In genomic region chr6:166382500-166382932, GRCh38 we compare ENCODE assay signal across 8 cellular contexts. TPM values are rescaled to one million over a fixed set of nuclear protein-coding genes. Genes with fewer than 3 reads are reported as not detected.
A peak's percentile ranks its signal among the peaks of the same experiment; 100 is the strongest.
DNase-seq lines count a peak whose midpoint lies in the region; TF ChIP-seq lines count a peak whose summit lies in the region.

No MANE protein-coding gene starts in this region.

- WGBS in GM23248 (ENCODE audit: low coverage in 1 of 2, low lambda C conversion rate in 2 of 2, missing lambda C conversion rate in 2 of 2), 2 experiments, result 3% methylated on average over 17 to 28 of the region's 46 CpGs
- no CpG with 5 or more reads among the region's 46 CpGs for WGBS in trophoblast cell (ENCODE audit: extremely low coverage, insufficient coverage, insufficient read length)

- H2BK5ac ChIP-seq in trophoblast cell (ENCODE audit: low read depth, low read length, poor library complexity), result no peak overlapping the region

- H3K18ac ChIP-seq in trophoblast cell (ENCODE audit: low read length), result no peak overlapping the region

- no peak overlapping the region for H3K23ac ChIP-seq in trophoblast cell (ENCODE audit: low read length)

- H3K27me3 Mint-ChIP-seq in CD4-positive, alpha-beta memory T cell, result no peaks in the 10 kb centered on the region

- H3F3A ChIP-seq in GM23248 (ENCODE audit: insufficient read depth), result peaks cover 13% of the 10 kb centered on the region

- H2BK120ac ChIP-seq in trophoblast cell (ENCODE audit: insufficient read depth, low read length, poor library complexity), result no peak overlapping the region

- CTCF ChIA-PET in CD4-positive, alpha-beta memory T cell (lab: Charles Lee; ENCODE audit: partially characterized antibody), result no interaction called here

- H3K4ac ChIP-seq in trophoblast cell (ENCODE audit: low read depth, low read length), result no peak overlapping the region

- H3K79me1 ChIP-seq in trophoblast cell (ENCODE audit: low read length), result peaks cover 2% of the 10 kb centered on the region

- no peak for TF ChIP-seq CTCF in fibroblast of lung (conservative IDR thresholded peaks at IDR 0.05 in 1 of 2, IDR thresholded peaks at IDR 0.05 in 1 of 2; ENCODE audit: low read depth in 1 of 2, low read length in 2 of 2)

- peak overlapping the region; percentile 37 to 63 for H3K4me3 ChIP-seq in CD4-positive, alpha-beta memory T cell (ENCODE audit: low read length in 2 of 2)
- peak overlapping the region; percentile 79 for H3K4me3 ChIP-seq in GM23248
- peak overlapping the region; percentile 93 for H3K4me3 ChIP-seq in SK-N-MC
- H3K4me3 ChIP-seq in fibroblast of lung (replicated peaks in 1 of 4; ENCODE audit: control extremely low read depth in 1 of 4, insufficient read depth in 1 of 4, low read depth in 3 of 4, low read length in 4 of 4), result peak overlapping the region; percentile 31 to 85 (median 72)
- H3K4me3 ChIP-seq in trophoblast cell (ENCODE audit: low read depth, low read length), result peak overlapping the region; percentile 75

- H3K27me3 ChIP-seq in CD4-positive, alpha-beta memory T cell (ENCODE audit: insufficient read depth, low read length), result no peaks in the 10 kb centered on the region
- H3K27me3 ChIP-seq in GM23248 (replicated peaks; ENCODE audit: insufficient read depth) (no peaks in the 10 kb centered on the region), fibroblast of lung (ENCODE audit: control insufficient read depth, insufficient read depth, low read length) (no peaks in the 10 kb centered on the region), trophoblast cell (ENCODE audit: insufficient read depth, low read length) (no peaks in the 10 kb centered on the region)

- peak overlapping the region; percentile 11 for H3K14ac ChIP-seq in trophoblast cell (ENCODE audit: low read length)

- peak overlapping the region; percentile 81 for H2AFZ ChIP-seq in GM23248
- peak overlapping the region; percentile 90 for H2AFZ ChIP-seq in fibroblast of lung (ENCODE audit: low read length)
- peak overlapping the region; percentile 53 for H2AFZ ChIP-seq in trophoblast cell (ENCODE audit: insufficient read depth, low read length, poor library complexity)

- H3K4me3 Mint-ChIP-seq in CD4-positive, alpha-beta memory T cell, result peak overlapping the region; percentile 87 to 96 (median 93)

- DNase-seq in CD4-positive, alpha-beta memory T cell, result no peak
- no peak for DNase-seq in GM23248
- no peak for DNase-seq in SK-N-MC (ENCODE audit: low read depth, low spot score)
- DNase-seq in fibroblast of lung (ENCODE audit: low read depth in 2 of 2), result no peak
- no peak for DNase-seq in trophoblast cell
- DNase-seq in mesenteric fat pad (ENCODE audit: low spot score), result no peak
- no peak for DNase-seq in NCI-H748 treated with DMSO at 0.1 percent for 48 hours (lab: John Stamatoyannopoulos, UW)
- no peak for DNase-seq in medulla oblongata (ENCODE audit: extremely low spot score)

- peak overlapping the region; percentile 30 for H4K8ac ChIP-seq in trophoblast cell (ENCODE audit: low read depth, low read length)

- no peaks in the 10 kb centered on the region for H4K20me1 ChIP-seq in GM23248 (ENCODE audit: insufficient read depth)
- H4K20me1 ChIP-seq in fibroblast of lung (ENCODE audit: control insufficient read depth, extremely low read depth, insufficient read depth, low read length), result no peaks in the 10 kb centered on the region

- no peaks in the 10 kb centered on the region for H3K36me3 ChIP-seq in CD4-positive, alpha-beta memory T cell (ENCODE audit: insufficient read depth, low read length)
- H3K36me3 ChIP-seq in GM23248 (ENCODE audit: low read depth) (no peaks in the 10 kb centered on the region), SK-N-MC (ENCODE audit: insufficient read depth, low read length) (no peaks in the 10 kb centered on the region), fibroblast of lung (ENCODE audit: control insufficient read depth, insufficient read depth, low read length) (no peaks in the 10 kb centered on the region), trophoblast cell (ENCODE audit: control insufficient read depth in 1 of 2, insufficient read depth in 2 of 2, low read length in 2 of 2) (no peaks in the 10 kb centered on the region)

- peak overlapping the region; percentile 77 for H3K27ac ChIP-seq in CD4-positive, alpha-beta memory T cell (ENCODE audit: low read depth, low read length)
- H3K27ac ChIP-seq in GM23248, result no peak overlapping the region
- H3K27ac ChIP-seq in SK-N-MC, result no peak overlapping the region
- H3K27ac ChIP-seq in fibroblast of lung (ENCODE audit: insufficient read depth, low read length), result peak overlapping the region; percentile 52
- no peak overlapping the region for H3K27ac ChIP-seq in trophoblast cell (ENCODE audit: low read depth, low read length)

- H3K4me1 Mint-ChIP-seq in CD4-positive, alpha-beta memory T cell, result peaks cover 5 to 23% (median 7%) of the 10 kb centered on the region in 4 donors

- peak overlapping the region; percentile 70 for H3K9ac ChIP-seq in GM23248
- H3K9ac ChIP-seq in SK-N-MC (ENCODE audit: insufficient read length), result peak overlapping the region; percentile 84
- peak overlapping the region; percentile 66 for H3K9ac ChIP-seq in fibroblast of lung (ENCODE audit: insufficient read depth, low read length)
- H3K9ac ChIP-seq in trophoblast cell (ENCODE audit: low read length), result no peak overlapping the region

- H4K91ac ChIP-seq in trophoblast cell (ENCODE audit: low read depth, low read length), result no peak overlapping the region

- H3K9me3 Mint-ChIP-seq in CD4-positive, alpha-beta memory T cell, result no peaks in the 10 kb centered on the region

- no peaks in the 10 kb centered on the region for H3K9me3 ChIP-seq in CD4-positive, alpha-beta memory T cell (ENCODE audit: control insufficient read depth in 1 of 2, low read length in 2 of 2)
- H3K9me3 ChIP-seq in GM23248 (ENCODE audit: low read depth), result no peaks in the 10 kb centered on the region
- H3K9me3 ChIP-seq in SK-N-MC (ENCODE audit: low read depth, low read length), result no peaks in the 10 kb centered on the region
- no peaks in the 10 kb centered on the region for H3K9me3 ChIP-seq in fibroblast of lung (ENCODE audit: control insufficient read depth, insufficient read depth, low read depth, low read length)
- H3K9me3 ChIP-seq in trophoblast cell (ENCODE audit: insufficient read depth, low read depth, low read length), result no peaks in the 10 kb centered on the region

- peaks cover 6% of the 10 kb centered on the region for H3K4me1 ChIP-seq in CD4-positive, alpha-beta memory T cell (ENCODE audit: insufficient read depth, low read length)
- 0 out of 2 replicates have a peak, but pooled peaks cover 4% of the 10 kb centered on the region for H3K4me1 ChIP-seq in GM23248 (ENCODE audit: insufficient read depth)
- H3K4me1 ChIP-seq in fibroblast of lung (ENCODE audit: control insufficient read depth, extremely low read depth, insufficient read depth, low read length), result no peaks in the 10 kb centered on the region
- peaks cover 0 to 4% of the 10 kb centered on the region in 2 experiments for H3K4me1 ChIP-seq in trophoblast cell (ENCODE audit: control insufficient read depth in 1 of 2, insufficient read depth in 2 of 2, low read length in 2 of 2)

- H3K36me3 Mint-ChIP-seq in CD4-positive, alpha-beta memory T cell, result peaks cover 0 to 7% of the 10 kb centered on the region in 2 donors

- H2BK12ac ChIP-seq in trophoblast cell (ENCODE audit: low read length), result no peak overlapping the region

- H3K4me2 ChIP-seq in GM23248 (ENCODE audit: unreplicated experiment) (peak overlapping the region; percentile 83), fibroblast of lung (ENCODE audit: extremely low read depth, insufficient read depth, low read length) (peak overlapping the region; percentile 29), trophoblast cell (ENCODE audit: low read length) (peak overlapping the region; percentile 100)

- H3K9me2 ChIP-seq in GM23248 (ENCODE audit: insufficient read depth), result no peaks in the 10 kb centered on the region

- no peak overlapping the region for H2AK5ac ChIP-seq in trophoblast cell (ENCODE audit: low read length)

- H3K79me2 ChIP-seq in GM23248 (ENCODE audit: insufficient read depth), result peaks cover 28% of the 10 kb centered on the region; the same call in 1 of the 2 replicates
- H3K79me2 ChIP-seq in fibroblast of lung (ENCODE audit: control insufficient read depth, insufficient read depth, low read length), result peaks cover 4% of the 10 kb centered on the region
- H3K79me2 ChIP-seq in trophoblast cell (ENCODE audit: control insufficient read depth, insufficient read depth, low read length, poor library complexity), result no peaks in the 10 kb centered on the region

- H4K12ac ChIP-seq in trophoblast cell (ENCODE audit: low read depth, low read length), result no peak overlapping the region

- in situ Hi-C loops in GM23248 (cut with MboI), result no loop called here

- H3K27ac Mint-ChIP-seq in CD4-positive, alpha-beta memory T cell, result peak overlapping the region in 6 of 7 donors; percentile 89 to 97 (median 92)

- intact Hi-C loops in CD4-positive, alpha-beta memory T cell (cut with micrococcal nuclease), result loop anchor here (1.0 to 10.0 kb wide), 3 partner anchors 69 to 208 kb away; no protein-coding TSS in a partner anchor

- POLR2A ChIA-PET in CD4-positive, alpha-beta memory T cell (lab: Charles Lee; ENCODE audit: partially characterized antibody), result interaction anchor here (1.5 to 1.7 kb wide), 2 partner anchors 32 to 49 kb away, joined by 3 to 9 read pairs; no protein-coding TSS in a partner anchor

RNA-seq across cellular contexts. Expression of gene MPC1, which starts 0.2 kb away (rescaled TPM):
- 10 to 100 TPM; 33.1 to 34.7 TPM for total RNA-seq in CD4-positive, alpha-beta memory T cell
- 10 to 100 TPM; 57.2 to 85.0 TPM for polyA plus RNA-seq in CD4-positive, alpha-beta memory T cell
- 41.9 and 55.1 TPM in 2 replicates for total RNA-seq in GM23248 (2014; rRNA removed; shearing (Covaris generic))
- polyA plus RNA-seq in GM23248 (2016; fragmentation: Nextera tagmentation; extraction: Ambion mirVana) (76.1 and 76.2 TPM in 2 replicates), fibroblast of lung (28.7 and 36.7 TPM in 2 replicates)
- total RNA-seq in fibroblast of lung (16.4 and 19.3 TPM in 2 replicates), mesenteric fat pad (49.1 TPM)
- 27.7 and 38.1 TPM in 2 replicates for polyA plus RNA-seq in fibroblast of lung (2012)
- polyA minus RNA-seq in fibroblast of lung (ENCODE audit: low replicate concordance), result 0.85 and 6.0 TPM in 2 replicates
- 37.3 and 39.8 TPM in 2 replicates for polyA plus RNA-seq in trophoblast cell (2013)

RNA-seq across cellular contexts. Expression of gene SFT2D1, which starts 40.2 kb away (rescaled TPM):
- 10 to 100 TPM; 37.5 to 40.3 TPM for total RNA-seq in CD4-positive, alpha-beta memory T cell
- polyA plus RNA-seq in CD4-positive, alpha-beta memory T cell, result 10 to 100 TPM; 37.3 to 70.3 TPM
- 51.4 and 75.4 TPM in 2 replicates for total RNA-seq in GM23248 (2014; rRNA removed; shearing (Covaris generic))
- polyA plus RNA-seq in GM23248 (2016; fragmentation: Nextera tagmentation; extraction: Ambion mirVana), result 103 and 115 TPM in 2 replicates
- 34.2 and 34.8 TPM in 2 replicates for total RNA-seq in fibroblast of lung
- polyA plus RNA-seq in fibroblast of lung, result 66.9 and 86.0 TPM in 2 replicates
- 42.2 and 42.3 TPM in 2 replicates for polyA plus RNA-seq in fibroblast of lung (2012)
- polyA minus RNA-seq in fibroblast of lung (ENCODE audit: low replicate concordance), result 8.3 and 10.8 TPM in 2 replicates
- 65.4 and 66.9 TPM in 2 replicates for polyA plus RNA-seq in trophoblast cell (2013)
- total RNA-seq in mesenteric fat pad, result 47.7 TPM

Comparison
In these comparisons a context has a peak if more than half of its experiments do, and no peak if none do; other contexts are left out.
1. H3K27ac ChIP-seq: peak in CD4-positive, alpha-beta memory T cell (single experiment) and fibroblast of lung (single experiment); none in GM23248 (single experiment), SK-N-MC (single experiment) and trophoblast cell (single experiment).
2. H3K4me2 ChIP-seq: peak in every context shown above with its lines; median percentile 100 in trophoblast cell; 83 in GM23248; 29 in fibroblast of lung.
3. Peak in every context shown above with its lines, with median percentiles within 50 percentile points of each other: H3K4me3 ChIP-seq and H2AFZ ChIP-seq.